ENCODE assay signal across 12 cellular contexts in genomic region chr15:32723171-32723948, GRCh38. TPM values are rescaled to one million over a fixed set of nuclear protein-coding genes. Genes with fewer than 3 reads are reported as not detected.
A peak's percentile ranks its signal among the peaks of the same experiment; 100 is the strongest.
DNase-seq lines count a peak whose midpoint lies in the region; ATAC-seq, FAIRE-seq and TF ChIP-seq lines count a peak whose summit lies in the region.
"Had no signal": no experiment of that assay in that cellular context is flagged by ENCODE, and none has a peak within 500 bp of the region (broad histone marks: within the 10 kb centered on the region; RNA-seq: fewer than 3 reads in every experiment).

No MANE protein-coding gene starts in this region.

- FAIRE-seq in GM12878 (lab: Jason Lieb, UNC), result peak; percentile 41

- 0% methylated on average over 2 of the region's 2 CpGs for WGBS in GM12878 (ENCODE audit: insufficient coverage, insufficient replicate concordance, low lambda C conversion rate, missing lambda C conversion rate)
- 73 to 86% (median 83%) methylated on average over 2 of the region's 2 CpGs for WGBS in psoas muscle, 3 donors
- 50 to 62% methylated on average over 2 of the region's 2 CpGs for WGBS in body of pancreas, 2 donors

- H3K36me3 ChIP-seq in GM12878 (ENCODE audit: control insufficient read depth in 2 of 2, insufficient read depth in 2 of 2, low read length in 1 of 2) (no peaks in the 10 kb centered on the region), psoas muscle (ENCODE audit: insufficient read depth in 1 of 2, low read depth in 1 of 2) (no peaks in the 10 kb centered on the region), body of pancreas (replicated peaks in 1 of 2; ENCODE audit: insufficient read depth in 1 of 2, low read depth in 2 of 2) (no peaks in the 10 kb centered on the region)

- peak overlapping the region; percentile 68 for H3K4me2 ChIP-seq in GM12878 (ENCODE audit: control insufficient read depth, insufficient read depth)

- H3K27ac ChIP-seq in GM12878 (ENCODE audit: control insufficient read depth, insufficient read depth) (no peak overlapping the region), psoas muscle (no peak overlapping the region), body of pancreas (no peak overlapping the region), caudate nucleus (ENCODE audit: low read depth, low read length) (no peak overlapping the region)

- CTCF ChIA-PET in GM12878 (lab: Yijun Ruan, JAX), result interaction anchor here (0.8 to 1.6 kb wide), 4 partner anchors 12 to 61 kb away, joined by 3 to 7 read pairs (median 4); no protein-coding TSS in a partner anchor

- peak; percentile 37 for DNase-seq in GM12878 (ENCODE audit: low read depth, low spot score)
- no peak for DNase-seq in psoas muscle
- no peak for DNase-seq in body of pancreas
- DNase-seq in caudate nucleus (lab: John Stamatoyannopoulos, UW), result no peak
- DNase-seq in hippocampal formation (lab: John Stamatoyannopoulos, UW), result no peak
- DNase-seq: EL, left cardiac atrium, NCI-H2029 treated with DMSO at 0.1 percent for 48 hours, SHP77 had no signal

- TF ChIP-seq RAD21 in GM12878 (IDR thresholded peaks at IDR 0.05; ENCODE audit: insufficient read depth, low read depth, low read length), result no peak

- in situ Hi-C loops in GM12878 (cut with MboI), result no loop called here

- H3K4me3 ChIP-seq in GM12878, result no peak overlapping the region
- no peak overlapping the region for H3K4me3 ChIP-seq in psoas muscle
- H3K4me3 ChIP-seq in body of pancreas, result no peak overlapping the region

- H3K79me2 ChIP-seq in GM12878 (ENCODE audit: control insufficient read depth, insufficient read depth, low read length), result no peaks in the 10 kb centered on the region

- POLR2A ChIA-PET in GM12878 (lab: Charles Lee), result no interaction called here

- SMC1A ChIA-PET in GM12878 (lab: Charles Lee; ENCODE audit: uncharacterized antibody, unreplicated experiment), result interaction anchor here (1.6 kb wide), 1 partner anchor 13 kb away, joined by 3 read pairs; no protein-coding TSS in a partner anchor

- TF ChIP-seq EP300 in GM12878 (IDR thresholded peaks at IDR 0.05; ENCODE audit: borderline replicate concordance in 1 of 2, control insufficient read depth in 1 of 2, low read depth in 2 of 2, low read length in 2 of 2), result 0 out of 4 replicates have a peak, but pooled peaks of 1 of the 2 experiments have one; percentile 8

- ATAC-seq in GM18868 (IDR thresholded peaks at IDR 0.05; ENCODE audit: unreplicated experiment), result peak; percentile 94
- peak; percentile 87 for ATAC-seq in GM21526 (IDR thresholded peaks at IDR 0.05; ENCODE audit: low FRiP score, unreplicated experiment)
- ATAC-seq in HG03095 (IDR thresholded peaks at IDR 0.05; ENCODE audit: unreplicated experiment), result peak; percentile 87
- peak; percentile 97 for ATAC-seq in GM12878
- ATAC-seq in psoas muscle, result no peak
- ATAC-seq in body of pancreas, result no peak
- ATAC-seq: left cardiac atrium had no signal

- H3K9me3 ChIP-seq in GM12878 (replicated peaks; ENCODE audit: control insufficient read depth, insufficient read depth, low read length) (no peaks in the 10 kb centered on the region), psoas muscle (no peaks in the 10 kb centered on the region), body of pancreas (no peaks in the 10 kb centered on the region)

- H3K27me3 ChIP-seq in GM12878 (replicated peaks in 1 of 2; ENCODE audit: control insufficient read depth in 2 of 2, insufficient read depth in 2 of 2, low read length in 1 of 2) (peaks cover 8 to 12% of the 10 kb centered on the region in 2 experiments), psoas muscle (ENCODE audit: insufficient read depth in 3 of 3, low read length in 2 of 3) (peaks cover 0 to 29% (median 0%) of the 10 kb centered on the region in 3 donors), body of pancreas (no peaks in the 10 kb centered on the region)

- TF ChIP-seq POLR2A in GM12878 (IDR thresholded peaks at IDR 0.05; ENCODE audit: low read depth, low read length) (no peak), body of pancreas (IDR thresholded peaks at IDR 0.05) (no peak)

- no peaks in the 10 kb centered on the region for H4K20me1 ChIP-seq in GM12878 (ENCODE audit: control insufficient read depth, insufficient read depth)

- intact Hi-C loops in GM12878 (cut with micrococcal nuclease; ENCODE audit: unreplicated experiment) (no loop called here), psoas muscle (cut with DNase I) (no loop called here), body of pancreas (cut with DNase I) (no loop called here)

- no peak overlapping the region for H2AFZ ChIP-seq in GM12878 (ENCODE audit: control insufficient read depth, low read depth, low read length)

- no peak overlapping the region for H3K9ac ChIP-seq in GM12878 (ENCODE audit: control insufficient read depth, insufficient read depth, low read length)

- BruUV-seq in GM12878 (replicated peaks; lab: Mats Ljungman, UMichigan), result no TSS peak

- TF ChIP-seq CTCF in GM12878 (IDR thresholded peaks at IDR 0.05 in 2 of 3, conservative IDR thresholded peaks at IDR 0.05 in 1 of 3; ENCODE audit: control insufficient read depth in 2 of 3, extremely low read depth in 1 of 3, insufficient read depth in 1 of 3, low read depth in 3 of 3, low read length in 3 of 3) (no peak), psoas muscle (IDR thresholded peaks at IDR 0.05) (no peak), body of pancreas (IDR thresholded peaks at IDR 0.05) (no peak)

- H3K4me1 ChIP-seq in GM12878 (ENCODE audit: control insufficient read depth, insufficient read depth, low read length) (peaks cover 18% of the 10 kb centered on the region), psoas muscle (peaks cover 4% of the 10 kb centered on the region), body of pancreas (peaks cover 13% of the 10 kb centered on the region)

- RAD21 ChIA-PET in GM12878 (lab: Charles Lee; ENCODE audit: unreplicated experiment), result no interaction called here

TF ChIP-seq in GM12878, 131 proteins besides CTCF, POLR2A, EP300 and RAD21 (continues in another document):
- TF ChIP-seq IKZF1 (conservative IDR thresholded peaks at IDR 0.05) (0 out of 2 replicates have a peak, but pooled peaks have one; percentile 35), IKZF2 (IDR thresholded peaks at IDR 0.05) (peak; percentile 59 to 67; a peak in 3 of 4 replicates), JUND (IDR thresholded peaks at IDR 0.05; ENCODE audit: low read depth, low read length) (0 out of 2 replicates have a peak, but pooled peaks have one; percentile 6), FOXM1 (IDR thresholded peaks at IDR 0.05; ENCODE audit: low read depth, low read length) (peak; percentile 25; the same call in 1 of the 2 replicates), ZNF384 (IDR thresholded peaks at IDR 0.05; ENCODE audit: borderline replicate concordance, low read depth, low read length) (peak; percentile 86), PKNOX1 (IDR thresholded peaks at IDR 0.05) (peak; percentile 92), BRCA1 (IDR thresholded peaks at IDR 0.05; ENCODE audit: low read depth, low read length) (no peak), STAT3 (IDR thresholded peaks at IDR 0.05; ENCODE audit: low read depth, low read length) (no peak), MEF2A (IDR thresholded peaks at IDR 0.05; ENCODE audit: insufficient read depth, low read depth, low read length) (peak; percentile 69), USF1 (IDR thresholded peaks at IDR 0.05; ENCODE audit: borderline replicate concordance, extremely low read length, insufficient read depth, low read depth, low read length) (no peak), MTA2 (IDR thresholded peaks at IDR 0.05; ENCODE audit: low read depth) (peak; percentile 42; the same call in 1 of the 2 replicates), CREB1 (IDR thresholded peaks at IDR 0.05; ENCODE audit: low read depth) (no peak), ESRRA (IDR thresholded peaks at IDR 0.05; ENCODE audit: low read length) (no peak)

RNA-seq across cellular contexts. Expression of gene GREM1, which starts 5.6 kb away (rescaled TPM):
- not detected in 2 replicates for total RNA-seq in GM12878 (2013; cell fraction: nucleolus; rRNA removed)
- total RNA-seq in GM12878 (2014; rRNA removed), result not detected in 2 replicates
- total RNA-seq in GM12878 (2014; rRNA removed; fragmentation: Illumina TruSeq; extraction: Trizol), result not detected in 2 replicates
- 0.36 and 0.53 TPM in 2 replicates for total RNA-seq in GM12878 (2021)
- not detected for polyA plus RNA-seq in GM12878 (2011; ENCODE audit: low read depth)
- polyA plus RNA-seq in GM12878 (2011; rRNA removed), result not detected in 2 replicates
- not detected in 2 replicates for polyA plus RNA-seq in GM12878 (2011; cell fraction: cytosol; rRNA removed)
- not detected in 2 replicates for polyA plus RNA-seq in GM12878 (2011; cell fraction: nucleus; rRNA removed)
- polyA plus RNA-seq in GM12878 (2012), result not detected in 2 replicates
- not detected in 2 replicates for polyA plus RNA-seq in GM12878 (2014; fragmentation: Illumina TruSeq; extraction: Trizol)
- not detected for polyA plus RNA-seq in GM12878 (2014; fragmentation: Nextera tagmentation; extraction: Ambion mirVana)
- not detected in 2 replicates for polyA plus RNA-seq in GM12878 (2014; rRNA removed)
- under 1 TPM; 0.08 TPM for polyA plus RNA-seq in GM12878 (2016; fragmentation: Nextera tagmentation; extraction: Ambion mirVana)
- not detected in 2 replicates for polyA minus RNA-seq in GM12878 (2011; rRNA and poly(A)+ RNA removed)
- polyA minus RNA-seq in GM12878 (2011; cell fraction: cytosol; rRNA and poly(A)+ RNA removed), result not detected in 2 replicates
- not detected in 2 replicates for polyA minus RNA-seq in GM12878 (2011; cell fraction: nucleus; rRNA and poly(A)+ RNA removed)
- 1 to 10 TPM in 3 of 4 donors, under 1 TPM in 1; 0.60 to 4.5 (median 1.7) TPM for total RNA-seq in psoas muscle
- 1 to 10 TPM in 1 of 3 donors, under 1 TPM in 2; 0.09 to 3.4 (median 0.68) TPM for polyA plus RNA-seq in psoas muscle
- total RNA-seq in body of pancreas, result 1 to 10 TPM in 1 of 2 donors, under 1 TPM in 1; under 0.01 to 6.5 TPM

Comparison
In these comparisons a context has a peak if more than half of its experiments do, and no peak if none do; other contexts are left out.
1. ATAC-seq: peak in GM18868 (single experiment), GM21526 (single experiment), HG03095 (single experiment) and GM12878 (single experiment); none in psoas muscle (0 of 4) and body of pancreas (single experiment).